17 cellular contexts compared by ENCODE assay signal in the genomic region with DNA sequence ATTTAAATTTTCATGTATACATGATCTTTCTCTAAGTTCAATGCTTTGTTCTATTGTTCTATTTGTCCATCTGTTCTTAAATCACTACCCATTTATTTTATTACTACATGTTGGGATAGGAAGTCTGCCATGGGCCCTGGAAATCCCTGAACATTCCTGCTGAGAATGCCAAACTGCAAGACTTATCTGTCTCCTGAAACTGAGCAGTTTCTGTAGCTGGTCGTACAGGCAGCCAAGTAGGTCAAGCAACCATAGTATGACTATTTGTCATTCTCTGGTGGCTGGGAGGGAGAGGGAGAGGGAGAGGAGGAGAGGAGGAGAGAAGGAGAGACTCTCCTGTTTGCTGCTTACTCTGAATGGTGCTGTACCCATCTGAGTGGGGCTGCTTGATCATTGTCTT.
DNase-seq lines count a peak whose midpoint lies in the region; ATAC-seq and TF ChIP-seq lines count a peak whose summit lies in the region.
"Had no signal": no experiment of that assay in that cellular context is flagged by ENCODE, and none has a peak within 500 bp of the region (broad histone marks: within the 10 kb centered on the region; RNA-seq: fewer than 3 reads in every experiment).

No MANE protein-coding gene starts in this region.

- POLR2A ChIA-PET in RWPE1 (lab: Yijun Ruan, JAX; ENCODE audit: low non-redundant PET), result no interaction called here

- no peaks in the 10 kb centered on the region for H3K27me3 ChIP-seq in RWPE2 (ENCODE audit: insufficient read depth, poor library complexity, severe bottlenecking)

- no peak for TF ChIP-seq CTCF in RWPE2 (IDR thresholded peaks at IDR 0.05; ENCODE audit: poor library complexity, severe bottlenecking)
- no peak for TF ChIP-seq CTCF in osteocyte (IDR thresholded peaks at IDR 0.05)
- TF ChIP-seq CTCF in RWPE1 (conservative IDR thresholded peaks at IDR 0.05; ENCODE audit: low read depth), result no peak

- peaks cover 3% of the 10 kb centered on the region for H3K9me3 Mint-ChIP-seq in osteocyte (ENCODE audit: unreplicated experiment)
- no peaks in the 10 kb centered on the region for H3K9me3 Mint-ChIP-seq in activated CD4-positive, alpha-beta T cell treated with anti-CD3 and anti-CD28 coated beads, Interleukin-2, amount 10 ng/mL, durations not matched to agents 24 days and 14 days
- peaks cover 0 to 6% of the 10 kb centered on the region in 2 donors for H3K9me3 Mint-ChIP-seq in stimulated activated naive CD8-positive, alpha-beta T cell treated with anti-CD3 and anti-CD28 coated beads, Interleukin-15, amount 100 ng/mL, for 72 hours
- H3K9me3 Mint-ChIP-seq: activated CD4-positive, alpha-beta T cell treated with anti-CD3 and anti-CD28 coated beads, Interleukin-2, amount 10 ng/mL, durations not matched to agents 7 days and 5 days; activated naive CD4-positive, alpha-beta T cell treated with anti-CD3 and anti-CD28 coated beads for 36 hours; endodermal cell; nephron progenitor cell had no signal

- H3K36me3 Mint-ChIP-seq in osteocyte (ENCODE audit: unreplicated experiment), result no peaks in the 10 kb centered on the region
- no peaks in the 10 kb centered on the region for H3K36me3 Mint-ChIP-seq in activated CD4-positive, alpha-beta T cell treated with anti-CD3 and anti-CD28 coated beads, Interleukin-2, amount 10 ng/mL, durations not matched to agents 24 days and 14 days (ENCODE audit: low read depth)

- peaks cover 3% of the 10 kb centered on the region for H3K27me3 Mint-ChIP-seq in osteocyte (ENCODE audit: unreplicated experiment)
- H3K27me3 Mint-ChIP-seq in activated CD4-positive, alpha-beta T cell treated with anti-CD3 and anti-CD28 coated beads, Interleukin-2, amount 10 ng/mL, durations not matched to agents 24 days and 14 days, result no peaks in the 10 kb centered on the region
- no peaks in the 10 kb centered on the region for H3K27me3 Mint-ChIP-seq in stimulated activated naive CD8-positive, alpha-beta T cell treated with anti-CD3 and anti-CD28 coated beads, Interleukin-15, amount 100 ng/mL, for 72 hours
- H3K27me3 Mint-ChIP-seq: activated CD4-positive, alpha-beta T cell treated with anti-CD3 and anti-CD28 coated beads, Interleukin-2, amount 10 ng/mL, durations not matched to agents 7 days and 5 days had no signal

- no peak overlapping the region for H3K4me3 ChIP-seq in RWPE2 (ENCODE audit: severe bottlenecking)
- H3K4me3 ChIP-seq: cardiac muscle cell, PC-9 had no signal

- H3K27ac ChIP-seq in RWPE2 (ENCODE audit: poor library complexity, severe bottlenecking) (peak overlapping the region; percentile 87), epithelial cell of prostate (peak overlapping the region; percentile 83), RWPE1 (no peak overlapping the region)
- H3K27ac ChIP-seq: cardiac muscle cell had no signal

- ATAC-seq in RWPE2 (ENCODE audit: low read depth), result no peak
- no peak for ATAC-seq in GM21515 (IDR thresholded peaks at IDR 0.05; ENCODE audit: unreplicated experiment)
- no peak for ATAC-seq in stimulated activated naive CD8-positive, alpha-beta T cell treated with anti-CD3 and anti-CD28 coated beads, Interleukin-15, amount 100 ng/mL, for 72 hours

- H3K4me1 Mint-ChIP-seq in osteocyte (ENCODE audit: unreplicated experiment), result peaks cover 26% of the 10 kb centered on the region
- no peaks in the 10 kb centered on the region for H3K4me1 Mint-ChIP-seq in activated CD4-positive, alpha-beta T cell treated with anti-CD3 and anti-CD28 coated beads, Interleukin-2, amount 10 ng/mL, durations not matched to agents 24 days and 14 days
- H3K4me1 Mint-ChIP-seq in stimulated activated naive CD8-positive, alpha-beta T cell treated with anti-CD3 and anti-CD28 coated beads, Interleukin-15, amount 100 ng/mL, for 72 hours, result no peaks in the 10 kb centered on the region
- H3K4me1 Mint-ChIP-seq: activated CD4-positive, alpha-beta T cell treated with anti-CD3 and anti-CD28 coated beads, Interleukin-2, amount 10 ng/mL, durations not matched to agents 7 days and 5 days; nephron progenitor cell had no signal

- peaks cover 3% of the 10 kb centered on the region for H3K9me3 ChIP-seq in RWPE2 (ENCODE audit: severe bottlenecking)

- H3K27ac Mint-ChIP-seq in osteocyte (ENCODE audit: unreplicated experiment), result peak overlapping the region; percentile 46
- H3K27ac Mint-ChIP-seq in activated CD4-positive, alpha-beta T cell treated with anti-CD3 and anti-CD28 coated beads, Interleukin-2, amount 10 ng/mL, durations not matched to agents 24 days and 14 days, result no peak overlapping the region
- no peak overlapping the region for H3K27ac Mint-ChIP-seq in stimulated activated naive CD8-positive, alpha-beta T cell treated with anti-CD3 and anti-CD28 coated beads, Interleukin-15, amount 100 ng/mL, for 72 hours
- H3K27ac Mint-ChIP-seq: activated CD4-positive, alpha-beta T cell treated with anti-CD3 and anti-CD28 coated beads, Interleukin-2, amount 10 ng/mL, durations not matched to agents 7 days and 5 days; activated naive CD4-positive, alpha-beta T cell treated with anti-CD3 and anti-CD28 coated beads for 36 hours; endodermal cell; nephron progenitor cell had no signal

- peak; percentile 49 for DNase-seq in EL
- no peak for DNase-seq in RWPE2 (ENCODE audit: low spot score)
- peak; percentile 40 for DNase-seq in epithelial cell of prostate (ENCODE audit: low read depth, low spot score)
- no peak for DNase-seq in osteocyte (ENCODE audit: extremely low spot score, unreplicated experiment)
- no peak for DNase-seq in activated CD4-positive, alpha-beta T cell treated with anti-CD3 and anti-CD28 coated beads, Interleukin-2, amount 10 ng/mL, durations not matched to agents 24 days and 14 days
- no peak for DNase-seq in RWPE1 (ENCODE audit: low spot score)
- DNase-seq in stimulated activated naive CD8-positive, alpha-beta T cell treated with anti-CD3 and anti-CD28 coated beads, Interleukin-15, amount 100 ng/mL, for 72 hours, result no peak
- DNase-seq: activated CD4-positive, alpha-beta T cell treated with anti-CD3 and anti-CD28 coated beads, Interleukin-2, amount 10 ng/mL, durations not matched to agents 7 days and 5 days; activated naive CD4-positive, alpha-beta T cell treated with anti-CD3 and anti-CD28 coated beads for 36 hours; endodermal cell; glutamatergic neuron; NCI-H187 treated with DMSO at 0.1 percent for 48 hours; nephron progenitor cell; PC-9; stimulated activated CD4-positive, alpha-beta T cell treated with anti-CD3 and anti-CD28 coated beads, Interleukin-2, amount 100 ng/mL, for 24 hours had no signal

- CTCF ChIA-PET in RWPE1 (lab: Yijun Ruan, JAX), result no interaction called here

- no peaks in the 10 kb centered on the region for H3K36me3 ChIP-seq in RWPE2 (ENCODE audit: low read depth)
- H3K36me3 ChIP-seq: cardiac muscle cell had no signal

- peaks cover 43% of the 10 kb centered on the region for H3K4me1 ChIP-seq in RWPE2 (ENCODE audit: insufficient read depth, poor library complexity, severe bottlenecking)

- intact Hi-C loops in activated CD4-positive, alpha-beta T cell treated with anti-CD3 and anti-CD28 coated beads, Interleukin-2, amount 10 ng/mL, durations not matched to agents 24 days and 14 days (cut with micrococcal nuclease), result no loop called here

- no peak overlapping the region for H3K4me3 Mint-ChIP-seq in osteocyte (ENCODE audit: unreplicated experiment)
- no peak overlapping the region for H3K4me3 Mint-ChIP-seq in activated CD4-positive, alpha-beta T cell treated with anti-CD3 and anti-CD28 coated beads, Interleukin-2, amount 10 ng/mL, durations not matched to agents 24 days and 14 days
- no peak overlapping the region for H3K4me3 Mint-ChIP-seq in stimulated activated naive CD8-positive, alpha-beta T cell treated with anti-CD3 and anti-CD28 coated beads, Interleukin-15, amount 100 ng/mL, for 72 hours
- H3K4me3 Mint-ChIP-seq: activated CD4-positive, alpha-beta T cell treated with anti-CD3 and anti-CD28 coated beads, Interleukin-2, amount 10 ng/mL, durations not matched to agents 7 days and 5 days; activated naive CD4-positive, alpha-beta T cell treated with anti-CD3 and anti-CD28 coated beads for 36 hours; endodermal cell; nephron progenitor cell had no signal

Comparison
In these comparisons a context has a peak if more than half of its experiments do, and no peak if none do; other contexts are left out.
1. DNase-seq: peak in EL (single experiment) and epithelial cell of prostate (single experiment); none in RWPE2 (single experiment), osteocyte (single experiment), activated CD4-positive, alpha-beta T cell treated with anti-CD3 and anti-CD28 coated beads, Interleukin-2, amount 10 ng/mL, durations not matched to agents 24 days and 14 days (single experiment), RWPE1 (single experiment) and stimulated activated naive CD8-positive, alpha-beta T cell treated with anti-CD3 and anti-CD28 coated beads, Interleukin-15, amount 100 ng/mL, for 72 hours (0 of 2).